In genomic region chr20:56799187-56799586, GRCh38 we compare ENCODE assay signal across 1 cellular context.
TF ChIP-seq lines count a peak whose summit lies in the region.

No MANE protein-coding gene starts in this region.

TF ChIP-seq in liver, 16 proteins besides CTCF, POLR2A, EP300 and RAD21 (continued from another document):
- TF ChIP-seq REST (IDR thresholded peaks at IDR 0.05) (peak; percentile 85), RXRA (IDR thresholded peaks at IDR 0.05) (peak; percentile 97 to 100), HNF4G (IDR thresholded peaks at IDR 0.05) (peak; percentile 9), MAX (IDR thresholded peaks at IDR 0.05) (peak; percentile 99), EGR1 (IDR thresholded peaks at IDR 0.05; ENCODE audit: low read depth in 2 of 2) (peak in 1 of 2 donors; percentile 92), NR2F2 (IDR thresholded peaks at IDR 0.05) (peak; percentile 47), ZBTB33 (IDR thresholded peaks at IDR 0.05) (peak; percentile 94), FOXA2 (IDR thresholded peaks at IDR 0.05) (peak; percentile 92), FOXA1 (IDR thresholded peaks at IDR 0.05) (peak; percentile 85), TAF1 (conservative IDR thresholded peaks at IDR 0.05) (no peak), ATF3 (IDR thresholded peaks at IDR 0.05) (peak; percentile 82)
TF ChIP-seq in liver: peak in this region for 15.
